19 cellular contexts compared by ENCODE assay signal in genomic region chr7:44712012-44712411, GRCh38. TPM values are rescaled to one million over a fixed set of nuclear protein-coding genes. Genes with fewer than 3 reads are reported as not detected.
DNase-seq lines count a peak whose midpoint lies in the region; ATAC-seq, FAIRE-seq and TF ChIP-seq lines count a peak whose summit lies in the region.
"Had no signal": no experiment of that assay in that cellular context is flagged by ENCODE, and none has a peak within 500 bp of the region (broad histone marks: within the 10 kb centered on the region; RNA-seq: fewer than 3 reads in every experiment).

No MANE protein-coding gene starts in this region.

- 16% methylated on average over 5 of the region's 5 CpGs for WGBS in right lobe of liver (ENCODE audit: insufficient coverage, low coverage, low lambda C conversion rate, missing lambda C conversion rate)

- H3K4me1 Mint-ChIP-seq in CD4-positive, alpha-beta T cell (ENCODE audit: low read depth): peaks cover 9% of the 10 kb centered on the region
- H3K4me1 Mint-ChIP-seq in activated CD8-positive, alpha-beta T cell treated with anti-CD3 and anti-CD28 coated beads, Interleukin-2, amount 10 ng/mL, durations not matched to agents 7 days and 5 days (ENCODE audit: low read depth): peaks cover 9% of the 10 kb centered on the region

- no peaks in the 10 kb centered on the region for H3K27me3 ChIP-seq in CD4-positive, alpha-beta T cell (ENCODE audit: control insufficient read depth, insufficient read depth, low read length)
- H3K27me3 ChIP-seq in right lobe of liver: no peaks in the 10 kb centered on the region

- peak overlapping the region; percentile 67 for H3K27ac Mint-ChIP-seq in CD4-positive, alpha-beta T cell
- H3K27ac Mint-ChIP-seq in activated CD8-positive, alpha-beta T cell treated with anti-CD3 and anti-CD28 coated beads, Interleukin-2, amount 10 ng/mL, durations not matched to agents 7 days and 5 days: peak overlapping the region; percentile 57
- H3K27ac Mint-ChIP-seq: stimulated activated memory B cell treated with anti-CD40 and anti-IgM and Interleukin-4, amounts not matched to agents 10 μg/mL and 1 μg/mL and 100 μg/mL, for 72 hours had no signal

- no peak for TF ChIP-seq CTCF in CD4-positive, alpha-beta T cell (IDR thresholded peaks at IDR 0.05)
- TF ChIP-seq CTCF in right lobe of liver (IDR thresholded peaks at IDR 0.05): no peak

- no peaks in the 10 kb centered on the region for H3K4me1 ChIP-seq in right lobe of liver
- H3K4me1 ChIP-seq: HAP-1, prostate gland had no signal

- no peaks in the 10 kb centered on the region for H3K9me3 ChIP-seq in CD4-positive, alpha-beta T cell (ENCODE audit: control insufficient read depth, low read length)
- no peaks in the 10 kb centered on the region for H3K9me3 ChIP-seq in right lobe of liver
- H3K9me3 ChIP-seq: HAP-1, prostate gland had no signal

- no peaks in the 10 kb centered on the region for H3K9me3 Mint-ChIP-seq in CD4-positive, alpha-beta T cell
- H3K9me3 Mint-ChIP-seq in activated CD8-positive, alpha-beta T cell treated with anti-CD3 and anti-CD28 coated beads, Interleukin-2, amount 10 ng/mL, durations not matched to agents 7 days and 5 days (ENCODE audit: insufficient read depth): no peaks in the 10 kb centered on the region
- H3K9me3 Mint-ChIP-seq: stimulated activated memory B cell treated with anti-CD40 and anti-IgM and Interleukin-4, amounts not matched to agents 10 μg/mL and 1 μg/mL and 100 μg/mL, for 72 hours had no signal

- peak overlapping the region; percentile 2 for H3K27ac ChIP-seq in CD4-positive, alpha-beta T cell (ENCODE audit: low read depth, low read length)
- no peak overlapping the region for H3K27ac ChIP-seq in right lobe of liver
- H3K27ac ChIP-seq: prostate gland, VCaP had no signal

- no peak for TF ChIP-seq POLR2A in right lobe of liver (IDR thresholded peaks at IDR 0.05)

- peaks cover 28% of the 10 kb centered on the region for H3K36me3 Mint-ChIP-seq in CD4-positive, alpha-beta T cell (ENCODE audit: low read depth)
- H3K36me3 Mint-ChIP-seq in activated CD8-positive, alpha-beta T cell treated with anti-CD3 and anti-CD28 coated beads, Interleukin-2, amount 10 ng/mL, durations not matched to agents 7 days and 5 days (ENCODE audit: low read depth): peaks cover 10% of the 10 kb centered on the region

- H3K27me3 Mint-ChIP-seq in CD4-positive, alpha-beta T cell: no peaks in the 10 kb centered on the region
- H3K27me3 Mint-ChIP-seq in activated CD8-positive, alpha-beta T cell treated with anti-CD3 and anti-CD28 coated beads, Interleukin-2, amount 10 ng/mL, durations not matched to agents 7 days and 5 days (ENCODE audit: low read depth): no peaks in the 10 kb centered on the region
- H3K27me3 Mint-ChIP-seq: stimulated activated memory B cell treated with anti-CD40 and anti-IgM and Interleukin-4, amounts not matched to agents 10 μg/mL and 1 μg/mL and 100 μg/mL, for 72 hours had no signal

- no peak for DNase-seq in CD4-positive, alpha-beta T cell
- DNase-seq in ELF-1 (ENCODE audit: low read depth, low spot score) (peak; percentile 46), right lobe of liver (no peak), HTR-8/SVneo (ENCODE audit: insufficient read length, low spot score) (no peak), amniotic stem cell (lab: John Stamatoyannopoulos, UW) (no peak)
- no peak for DNase-seq in activated CD8-positive, alpha-beta T cell treated with anti-CD3 and anti-CD28 coated beads, Interleukin-2, amount 10 ng/mL, durations not matched to agents 7 days and 5 days
- DNase-seq in effector CD4-positive, alpha-beta T cell: no peak
- DNase-seq: activated CD8-positive, alpha-beta memory T cell treated with anti-CD3 and anti-CD28 coated beads, Interleukin-2, amount 50 U/mL, for 4 hours; amygdala; GF-D8; glutamatergic neuron; NCI-H1436 treated with DMSO at 0.1 percent for 48 hours; NCI-H774 had no signal

- no peak overlapping the region for H3K4me3 ChIP-seq in right lobe of liver
- H3K4me3 ChIP-seq: HAP-1, prostate gland had no signal

- CTCF ChIA-PET in CD4-positive, alpha-beta T cell (lab: Charles Lee): no interaction called here
- CTCF ChIA-PET in activated CD8-positive, alpha-beta T cell treated with anti-CD3 and anti-CD28 coated beads, Interleukin-2, amount 10 ng/mL, durations not matched to agents 7 days and 5 days (lab: Charles Lee): no interaction called here

- no peak for FAIRE-seq in HTR-8/SVneo (lab: Jason Lieb, UNC)
- FAIRE-seq: GM18507 had no signal

- H3K4me3 Mint-ChIP-seq in CD4-positive, alpha-beta T cell: no peak overlapping the region
- no peak overlapping the region for H3K4me3 Mint-ChIP-seq in activated CD8-positive, alpha-beta T cell treated with anti-CD3 and anti-CD28 coated beads, Interleukin-2, amount 10 ng/mL, durations not matched to agents 7 days and 5 days
- H3K4me3 Mint-ChIP-seq: stimulated activated memory B cell treated with anti-CD40 and anti-IgM and Interleukin-4, amounts not matched to agents 10 μg/mL and 1 μg/mL and 100 μg/mL, for 72 hours had no signal

- peaks cover 0 to 21% (median under 1%) of the 10 kb centered on the region in 4 donors for H3K36me3 ChIP-seq in right lobe of liver

- ATAC-seq in CD4-positive, alpha-beta T cell (ENCODE audit: poor library complexity): no peak
- no peak for ATAC-seq in activated CD8-positive, alpha-beta T cell treated with anti-CD3 and anti-CD28 coated beads, Interleukin-2, amount 10 ng/mL, durations not matched to agents 7 days and 5 days
- ATAC-seq in right lobe of liver (peak in 3 of 4 donors; percentile 26 to 77 (median 28)), HG03095 (IDR thresholded peaks at IDR 0.05; ENCODE audit: unreplicated experiment) (no peak)
- ATAC-seq: stimulated activated memory B cell treated with anti-CD40 and anti-IgM and Interleukin-4, amounts not matched to agents 10 μg/mL and 1 μg/mL and 100 μg/mL, for 72 hours had no signal

- intact Hi-C loops in CD4-positive, alpha-beta T cell (cut with DNase I, micrococcal nuclease): no loop called here
- intact Hi-C loops in right lobe of liver (cut with DNase I): no loop called here

- POLR2A ChIA-PET in CD4-positive, alpha-beta T cell (lab: Charles Lee): no interaction called here
- POLR2A ChIA-PET in activated CD8-positive, alpha-beta T cell treated with anti-CD3 and anti-CD28 coated beads, Interleukin-2, amount 10 ng/mL, durations not matched to agents 7 days and 5 days (lab: Charles Lee): no interaction called here

RNA-seq across cellular contexts. Expression of gene ZMIZ2, which starts 36.6 kb away (rescaled TPM):
- total RNA-seq in CD4-positive, alpha-beta T cell: 10 to 100 TPM; 81.5 to 82.0 TPM
- total RNA-seq in activated CD8-positive, alpha-beta T cell treated with anti-CD3 and anti-CD28 coated beads, Interleukin-2, amount 10 ng/mL, durations not matched to agents 7 days and 5 days: 10 to 100 TPM; 77.8 to 80.7 TPM
- 10 to 100 TPM in 4 of 6 experiments, 1 to 10 TPM in 2; 8.6 to 36.3 (median 28.6) TPM for total RNA-seq in right lobe of liver

Comparison
In these comparisons a context has a peak if more than half of its experiments do, and no peak if none do; other contexts are left out.
1. ATAC-seq: peak in right lobe of liver (3 of 4); none in CD4-positive, alpha-beta T cell (single experiment), activated CD8-positive, alpha-beta T cell treated with anti-CD3 and anti-CD28 coated beads, Interleukin-2, amount 10 ng/mL, durations not matched to agents 7 days and 5 days (single experiment) and HG03095 (single experiment).